In the genomic region with DNA sequence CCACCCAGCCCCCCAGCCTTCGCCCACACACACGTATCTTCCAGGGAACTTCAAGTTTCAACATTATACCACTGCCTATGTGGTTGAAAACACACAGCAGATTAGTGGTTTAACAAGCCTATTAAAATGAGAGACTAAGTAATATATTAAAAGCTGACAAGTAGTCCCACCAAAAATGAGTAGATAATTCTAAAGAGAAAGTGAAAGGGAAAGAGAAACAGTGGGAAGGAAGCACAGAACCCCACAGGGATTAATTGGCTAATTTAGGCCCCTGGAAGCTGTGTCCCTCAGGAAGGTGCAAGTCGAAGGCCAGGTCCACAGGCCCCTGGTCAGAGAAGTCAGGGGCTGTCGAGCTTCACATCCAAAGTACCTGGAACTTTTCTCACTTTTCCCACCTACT, we compare ENCODE assay signal across 24 cellular contexts.
A peak's percentile ranks its signal among the peaks of the same experiment; 100 is the strongest.
DNase-seq lines count a peak whose midpoint lies in the region; ATAC-seq, FAIRE-seq and TF ChIP-seq lines count a peak whose summit lies in the region.
"Had no signal": no experiment of that assay in that cellular context is flagged by ENCODE, and none has a peak within 500 bp of the region (broad histone marks: within the 10 kb centered on the region; RNA-seq: fewer than 3 reads in every experiment).

No MANE protein-coding gene starts in this region.

- no peak overlapping the region for H3K27ac ChIP-seq in K562 (ENCODE audit: extremely low read depth, low read depth, low read length)
- H3K27ac ChIP-seq in smooth muscle cell (ENCODE audit: low read depth) = peak overlapping the region; percentile 33
- H3K27ac ChIP-seq in gastroesophageal sphincter = no peak overlapping the region
- H3K27ac ChIP-seq: brain microvascular endothelial cell, esophagus muscularis mucosa, lower lobe of right lung, WERI-Rb-1 had no signal

- intact Hi-C loops in K562 (cut with micrococcal nuclease) = loop anchor here (10.0 kb wide), 1 partner anchor 421 kb away; no protein-coding TSS in a partner anchor

- H3K27me3 ChIP-seq in K562 (ENCODE audit: control insufficient read depth in 2 of 2, insufficient read depth in 2 of 2, low read length in 2 of 2) (peaks cover 0 to 7% of the 10 kb centered on the region in 2 experiments; a peak in 1 of 5 replicates), smooth muscle cell (ENCODE audit: low read depth) (no peaks in the 10 kb centered on the region), gastroesophageal sphincter (peaks cover 3% of the 10 kb centered on the region)
- H3K27me3 ChIP-seq: brain microvascular endothelial cell, esophagus muscularis mucosa, MG63, spleen had no signal

- H2AFZ ChIP-seq in K562 (ENCODE audit: low read depth, low read length) = no peak overlapping the region
- no peak overlapping the region for H2AFZ ChIP-seq in smooth muscle cell (ENCODE audit: low read depth)

- CTCF ChIA-PET in K562 (lab: Yijun Ruan, JAX; ENCODE audit: low intra/inter-chr PET ratio) = no interaction called here

- peaks cover 12% of the 10 kb centered on the region for H3F3A ChIP-seq in smooth muscle cell (ENCODE audit: low read depth)

- H3K9me1 ChIP-seq in K562 (ENCODE audit: control insufficient read depth, insufficient read depth, low read length) = no peaks in the 10 kb centered on the region

- H4K20me1 ChIP-seq in K562 (replicated peaks; ENCODE audit: control insufficient read depth, insufficient read depth, low read length) (peaks cover 5% of the 10 kb centered on the region; the same call in 1 of the 2 replicates), smooth muscle cell (ENCODE audit: low read depth) (no peaks in the 10 kb centered on the region)

- no peak for DNase-seq in K562 (ENCODE audit: extremely low read depth in 1 of 4, low spot score in 3 of 4)
- DNase-seq in smooth muscle cell (lab: John Stamatoyannopoulos, UW; ENCODE audit: unreplicated experiment) = no peak
- no peak for DNase-seq in GM13977 (ENCODE audit: low spot score)
- no peak for DNase-seq in D341Med (ENCODE audit: low spot score)
- DNase-seq: activated CD4-positive, alpha-beta T cell treated with anti-CD3 and anti-CD28 coated beads, Interleukin-2, amount 50 U/mL, for 4 hours; activated effector memory CD4-positive, alpha-beta T cell treated with anti-CD3 and anti-CD28 coated beads, Interleukin-2, amount 50 U/mL, for 16 hours; brain microvascular endothelial cell; COR-L47; islet precursor cell; lower lobe of right lung; MG63; NCI-H146; NCI-H2171 treated with DMSO at 0.1 percent for 48 hours; NCI-H526; occipital lobe; SK-N-SH; spleen; stimulated activated CD4-positive, alpha-beta T cell treated with anti-CD3 and anti-CD28 coated beads, Interleukin-4, amount 100 ng/mL, for 4 hours; WERI-Rb-1 had no signal

- TF ChIP-seq CTCF in K562 (IDR thresholded peaks at IDR 0.05 in 2 of 3, conservative IDR thresholded peaks at IDR 0.05 in 1 of 3; ENCODE audit: insufficient read depth in 2 of 3, low read depth in 1 of 3, low read length in 3 of 3) (no peak), smooth muscle cell (IDR thresholded peaks at IDR 0.05; ENCODE audit: borderline replicate concordance, insufficient read depth, poor library complexity, severe bottlenecking) (no peak), GM13977 (IDR thresholded peaks at IDR 0.05; ENCODE audit: extremely low read depth, insufficient read depth, missing control alignments) (no peak), gastroesophageal sphincter (IDR thresholded peaks at IDR 0.05) (no peak)

- no peak overlapping the region for H3K9ac ChIP-seq in K562 (ENCODE audit: insufficient read depth in 1 of 2, low read depth in 2 of 2, low read length in 2 of 2)
- no peak overlapping the region for H3K9ac ChIP-seq in smooth muscle cell (ENCODE audit: low read depth)
- H3K9ac ChIP-seq: SK-N-SH had no signal

- no peak for TF ChIP-seq POLR2A in K562 (conservative IDR thresholded peaks at IDR 0.05)
- TF ChIP-seq POLR2A in gastroesophageal sphincter (IDR thresholded peaks at IDR 0.05) = no peak

- WGBS in K562 (ENCODE audit: insufficient coverage, low coverage, missing lambda C conversion rate) = 0% methylated on average over 4 of the region's 4 CpGs
- WGBS in smooth muscle cell (ENCODE audit: low lambda C conversion rate) = 60% methylated on average over 4 of the region's 4 CpGs
- WGBS in gastroesophageal sphincter (ENCODE audit: low coverage in 1 of 2), 2 donors = 87 to 92% methylated on average over 4 of the region's 4 CpGs

- FAIRE-seq in K562 (lab: Jason Lieb, UNC) = no peak

- no peak overlapping the region for H3K4me2 ChIP-seq in K562 (ENCODE audit: insufficient read depth, low read length)
- H3K4me2 ChIP-seq in smooth muscle cell = peak overlapping the region; percentile 69
- H3K4me2 ChIP-seq: SK-N-SH had no signal

- ATAC-seq in GM18867 (IDR thresholded peaks at IDR 0.05; ENCODE audit: unreplicated experiment) = peak; percentile 44
- ATAC-seq in HG03342 (IDR thresholded peaks at IDR 0.05; ENCODE audit: unreplicated experiment) = peak; percentile 41
- ATAC-seq in K562 = no peak
- ATAC-seq in GM19324 (IDR thresholded peaks at IDR 0.05; ENCODE audit: low FRiP score, unreplicated experiment) = no peak
- ATAC-seq in gastroesophageal sphincter = no peak
- ATAC-seq: lower lobe of right lung had no signal

- H3K79me2 ChIP-seq in K562 (ENCODE audit: control insufficient read depth, insufficient read depth, low read length) (no peaks in the 10 kb centered on the region), smooth muscle cell (ENCODE audit: low read depth) (no peaks in the 10 kb centered on the region)

- H3K36me3 ChIP-seq in K562 (ENCODE audit: control insufficient read depth, insufficient read depth, low read length) (no peaks in the 10 kb centered on the region), smooth muscle cell (ENCODE audit: low read depth) (no peaks in the 10 kb centered on the region), gastroesophageal sphincter (no peaks in the 10 kb centered on the region)
- H3K36me3 ChIP-seq: brain microvascular endothelial cell, esophagus muscularis mucosa, lower lobe of right lung, MG63, spleen, WERI-Rb-1 had no signal

- H3K4me1 ChIP-seq in K562 (replicated peaks in 1 of 2; ENCODE audit: control insufficient read depth in 2 of 2, insufficient read depth in 2 of 2, low read length in 2 of 2) = no peaks in the 10 kb centered on the region
- peaks cover 32% of the 10 kb centered on the region for H3K4me1 ChIP-seq in smooth muscle cell (ENCODE audit: low read depth)
- H3K4me1 ChIP-seq in gastroesophageal sphincter = peaks cover 0 to 12% (median 0%) of the 10 kb centered on the region in 3 donors

- POLR2A ChIA-PET in K562 (lab: Yijun Ruan, JAX) = interaction anchor here (0.5 to 0.9 kb wide), 3 partner anchors 10 to 26 kb away, joined by 3 to 4 read pairs (median 3); no protein-coding TSS in a partner anchor

- TF ChIP-seq EP300 in K562 (IDR thresholded peaks at IDR 0.05; ENCODE audit: low read length) = no peak
- TF ChIP-seq EP300 in gastroesophageal sphincter (IDR thresholded peaks at IDR 0.05) = no peak

- BruUV-seq in K562 (replicated peaks; lab: Mats Ljungman, UMichigan) = no TSS peak

- H3K9me3 ChIP-seq in K562 (replicated peaks; ENCODE audit: control insufficient read depth, insufficient read depth, low read depth, low read length) = no peaks in the 10 kb centered on the region
- no peaks in the 10 kb centered on the region for H3K9me3 ChIP-seq in smooth muscle cell (replicated peaks; ENCODE audit: low read depth)
- H3K9me3 ChIP-seq in gastroesophageal sphincter = no peaks in the 10 kb centered on the region
- H3K9me3 ChIP-seq: esophagus muscularis mucosa, lower lobe of right lung, MG63, SK-N-SH, spleen had no signal

- no peak for TF ChIP-seq RAD21 in K562 (CRISPR knock-in tag; conservative IDR thresholded peaks at IDR 0.05 in 1 of 2, IDR thresholded peaks at IDR 0.05 in 1 of 2)

- H3K4me3 ChIP-seq in K562 = no peak overlapping the region
- H3K4me3 ChIP-seq in smooth muscle cell = no peak overlapping the region
- H3K4me3 ChIP-seq in gastroesophageal sphincter = no peak overlapping the region
- H3K4me3 ChIP-seq: esophagus muscularis mucosa, lower lobe of right lung, MG63, spleen had no signal

- in situ Hi-C loops in K562 (cut with MboI) = no loop called here
- in situ Hi-C loops in GM13977 (cut with MboI; ENCODE audit: low pct_unique_long_range_greater_than_20kb, low sequenced_read_pairs, unreplicated experiment) = no loop called here

TF ChIP-seq in K562, 482 proteins besides CTCF, POLR2A, EP300 and RAD21:
- TF ChIP-seq, protein P1, sequence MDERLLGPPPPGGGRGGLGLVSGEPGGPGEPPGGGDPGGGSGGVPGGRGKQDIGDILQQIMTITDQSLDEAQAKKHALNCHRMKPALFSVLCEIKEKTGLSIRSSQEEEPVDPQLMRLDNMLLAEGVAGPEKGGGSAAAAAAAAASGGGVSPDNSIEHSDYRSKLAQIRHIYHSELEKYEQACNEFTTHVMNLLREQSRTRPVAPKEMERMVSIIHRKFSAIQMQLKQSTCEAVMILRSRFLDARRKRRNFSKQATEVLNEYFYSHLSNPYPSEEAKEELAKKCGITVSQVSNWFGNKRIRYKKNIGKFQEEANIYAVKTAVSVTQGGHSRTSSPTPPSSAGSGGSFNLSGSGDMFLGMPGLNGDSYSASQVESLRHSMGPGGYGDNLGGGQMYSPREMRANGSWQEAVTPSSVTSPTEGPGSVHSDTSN (CRISPR knock-in tag; IDR thresholded peaks at IDR 0.05; ENCODE audit: low read depth) = no peak
- TF ChIP-seq, protein P1 (tag; conservative IDR thresholded peaks at IDR 0.05; ENCODE audit: low read depth) = 0 out of 2 replicates have a peak, but pooled peaks have one; percentile 6
- TF ChIP-seq KLF13 (tag; IDR thresholded peaks at IDR 0.05; ENCODE audit: borderline replicate concordance, low read depth) = no peak
TF ChIP-seq in K562: peak in this region for 1.

Comparison
In these comparisons a context has a peak if more than half of its experiments do, and no peak if none do; other contexts are left out.
1. ATAC-seq: peak in GM18867 (single experiment) and HG03342 (single experiment); none in K562 (single experiment), GM19324 (single experiment) and gastroesophageal sphincter (single experiment).